In the genomic region with DNA sequence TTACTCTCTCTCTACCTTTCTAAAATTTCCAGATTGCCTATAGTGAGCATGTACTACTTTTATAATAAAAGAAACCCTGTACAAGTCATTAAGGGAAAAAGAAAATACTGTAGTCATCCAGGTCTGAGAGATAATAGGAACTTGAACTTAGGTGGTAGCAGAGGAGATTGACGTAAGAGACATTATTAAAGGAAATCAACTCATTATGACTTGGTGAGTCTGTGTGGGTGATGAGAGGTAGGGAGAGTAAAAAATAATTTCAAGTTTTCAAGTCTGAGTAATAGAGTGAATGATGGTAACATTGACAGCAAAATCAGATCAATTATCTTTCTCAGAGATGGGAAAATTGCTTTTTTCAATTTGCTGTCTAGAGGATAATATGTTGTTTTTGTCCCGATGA, we compare ENCODE assay signal across 23 cellular contexts. TPM values are rescaled to one million over a fixed set of nuclear protein-coding genes. Genes with fewer than 3 reads are reported as not detected.
DNase-seq lines count a peak whose midpoint lies in the region; ATAC-seq and TF ChIP-seq lines count a peak whose summit lies in the region.
"Had no signal": no experiment of that assay in that cellular context is flagged by ENCODE, and none has a peak within 500 bp of the region (broad histone marks: within the 10 kb centered on the region; RNA-seq: fewer than 3 reads in every experiment).

No MANE protein-coding gene starts in this region.

- no peak overlapping the region for H3K9ac ChIP-seq in neural cell (ENCODE audit: low read length)
- H3K9ac ChIP-seq: BLaER1 had no signal

- CTCF ChIA-PET in activated CD4-positive, alpha-beta T cell treated with anti-CD3 and anti-CD28 coated beads for 36 hours (lab: Charles Lee): no interaction called here

- H3K4me3 ChIP-seq in neural cell (ENCODE audit: low read length): no peak overlapping the region
- H3K4me3 ChIP-seq: BLaER1, PC-9, SJCRH30 had no signal

- no peak overlapping the region for H3K4me2 ChIP-seq in neural cell (ENCODE audit: low read length)
- H3K4me2 ChIP-seq: BLaER1, PC-9 had no signal

- no peaks in the 10 kb centered on the region for H3K27me3 ChIP-seq in neural cell (ENCODE audit: insufficient read depth, low read depth, low read length)
- H3K27me3 ChIP-seq: BLaER1, SJCRH30 had no signal

- H3K9me3 Mint-ChIP-seq in activated CD4-positive, alpha-beta T cell treated with anti-CD3 and anti-CD28 coated beads for 36 hours (ENCODE audit: low read depth): no peaks in the 10 kb centered on the region
- no peaks in the 10 kb centered on the region for H3K9me3 Mint-ChIP-seq in activated T-helper 17 cell treated with anti-CD3 and anti-CD28 coated beads, Interleukin-2, amount 50 U/mL, for 72 hours
- H3K9me3 Mint-ChIP-seq: CD4-positive, CD25-positive, alpha-beta regulatory T cell had no signal

- no peaks in the 10 kb centered on the region for H3K9me3 ChIP-seq in neural cell (ENCODE audit: low read length)
- H3K9me3 ChIP-seq: BLaER1, SJCRH30 had no signal

- no peak overlapping the region for H3K4me3 Mint-ChIP-seq in activated CD4-positive, alpha-beta T cell treated with anti-CD3 and anti-CD28 coated beads for 36 hours
- no peak overlapping the region for H3K4me3 Mint-ChIP-seq in activated T-helper 17 cell treated with anti-CD3 and anti-CD28 coated beads, Interleukin-2, amount 50 U/mL, for 72 hours
- H3K4me3 Mint-ChIP-seq: CD4-positive, CD25-positive, alpha-beta regulatory T cell had no signal

- no peaks in the 10 kb centered on the region for H3K79me2 ChIP-seq in neural cell (replicated peaks; ENCODE audit: insufficient read depth, low read length)

- TF ChIP-seq EP300 in neural cell (conservative IDR thresholded peaks at IDR 0.05; ENCODE audit: poor library complexity, severe bottlenecking): peak; percentile 34

- H3K36me3 Mint-ChIP-seq in activated CD4-positive, alpha-beta T cell treated with anti-CD3 and anti-CD28 coated beads for 36 hours (ENCODE audit: low read depth): no peaks in the 10 kb centered on the region
- no peaks in the 10 kb centered on the region for H3K36me3 Mint-ChIP-seq in activated T-helper 17 cell treated with anti-CD3 and anti-CD28 coated beads, Interleukin-2, amount 50 U/mL, for 72 hours (ENCODE audit: low read depth)
- H3K36me3 Mint-ChIP-seq: CD4-positive, CD25-positive, alpha-beta regulatory T cell had no signal

- no peak overlapping the region for H3K27ac Mint-ChIP-seq in activated CD4-positive, alpha-beta T cell treated with anti-CD3 and anti-CD28 coated beads for 36 hours
- no peak overlapping the region for H3K27ac Mint-ChIP-seq in activated T-helper 17 cell treated with anti-CD3 and anti-CD28 coated beads, Interleukin-2, amount 50 U/mL, for 72 hours
- H3K27ac Mint-ChIP-seq: CD4-positive, CD25-positive, alpha-beta regulatory T cell had no signal

- no peaks in the 10 kb centered on the region for H3K36me3 ChIP-seq in neural cell (ENCODE audit: insufficient read depth, low read length)
- H3K36me3 ChIP-seq: BLaER1, SJCRH30 had no signal

- ATAC-seq in activated CD4-positive, alpha-beta T cell treated with anti-CD3 and anti-CD28 coated beads for 36 hours: peak; percentile 44
- peak; percentile 67 for ATAC-seq in activated T-helper 17 cell treated with anti-CD3 and anti-CD28 coated beads, Interleukin-2, amount 50 U/mL, for 72 hours (replicated peaks)
- ATAC-seq: HepG2 had no signal

- TF ChIP-seq CTCF in neural cell (IDR thresholded peaks at IDR 0.05; ENCODE audit: poor library complexity, severe bottlenecking): no peak

- H3K27ac ChIP-seq in neural cell (ENCODE audit: low read length) (no peak overlapping the region), substantia nigra (ENCODE audit: low read depth, low read length, poor library complexity, severe bottlenecking) (no peak overlapping the region)
- H3K27ac ChIP-seq: BLaER1, PC-9, SJCRH30 had no signal

- H2AFZ ChIP-seq in neural cell (ENCODE audit: low read depth, low read length): no peak overlapping the region
- H2AFZ ChIP-seq: PC-9 had no signal

- H3K27me3 Mint-ChIP-seq in activated CD4-positive, alpha-beta T cell treated with anti-CD3 and anti-CD28 coated beads for 36 hours: peaks cover 8% of the 10 kb centered on the region
- H3K27me3 Mint-ChIP-seq in activated T-helper 17 cell treated with anti-CD3 and anti-CD28 coated beads, Interleukin-2, amount 50 U/mL, for 72 hours: peaks cover 11% of the 10 kb centered on the region

- no peak for TF ChIP-seq RAD21 in neural cell (conservative IDR thresholded peaks at IDR 0.05)

- DNase-seq in activated CD4-positive, alpha-beta T cell treated with anti-CD3 and anti-CD28 coated beads for 36 hours: no peak
- no peak for DNase-seq in activated CD4-positive, alpha-beta T cell treated with anti-CD3 and anti-CD28 coated beads, Interleukin-2, amount 50 U/mL, for 48 hours
- DNase-seq in SW480 (ENCODE audit: low spot score): no peak
- DNase-seq in DMS 273 (lab: John Stamatoyannopoulos, UW; ENCODE audit: unreplicated experiment): no peak
- DNase-seq in substantia nigra (lab: John Stamatoyannopoulos, UW): no peak
- DNase-seq: 8988T; CD4-positive, CD25-positive, alpha-beta regulatory T cell; Karpas-422; NCI-H1092; NCI-H1417 treated with DMSO at 0.1 percent for 48 hours; NCI-H187 treated with DMSO at 0.1 percent for 48 hours; NCI-H2171 treated with DMSO at 0.1 percent for 48 hours; NCI-H446; NCI-H524 treated with DMSO at 0.1 percent for 48 hours; PC-9; SJCRH30 had no signal

- H4K20me1 ChIP-seq in neural cell (ENCODE audit: insufficient read depth): no peaks in the 10 kb centered on the region
- H4K20me1 ChIP-seq: BLaER1 had no signal

- intact Hi-C loops in activated CD4-positive, alpha-beta T cell treated with anti-CD3 and anti-CD28 coated beads for 36 hours (cut with DNase I, micrococcal nuclease): no loop called here

- no peaks in the 10 kb centered on the region for H3K4me1 Mint-ChIP-seq in activated CD4-positive, alpha-beta T cell treated with anti-CD3 and anti-CD28 coated beads for 36 hours
- no peaks in the 10 kb centered on the region for H3K4me1 Mint-ChIP-seq in activated T-helper 17 cell treated with anti-CD3 and anti-CD28 coated beads, Interleukin-2, amount 50 U/mL, for 72 hours
- H3K4me1 Mint-ChIP-seq: CD4-positive, CD25-positive, alpha-beta regulatory T cell had no signal

- no peaks in the 10 kb centered on the region for H3F3A ChIP-seq in neural cell (ENCODE audit: insufficient read depth, low read length, poor library complexity, severe bottlenecking)

- no peaks in the 10 kb centered on the region for H3K9me2 ChIP-seq in neural cell (ENCODE audit: insufficient read depth, low read length)

- POLR2A ChIA-PET in activated CD4-positive, alpha-beta T cell treated with anti-CD3 and anti-CD28 coated beads for 36 hours (lab: Charles Lee): no interaction called here

TF ChIP-seq in neural cell, 6 proteins besides CTCF, POLR2A, EP300 and RAD21:
- TF ChIP-seq POLR2AphosphoS5 (IDR thresholded peaks at IDR 0.05): peak; percentile 40
- TF ChIP-seq, protein P1, sequence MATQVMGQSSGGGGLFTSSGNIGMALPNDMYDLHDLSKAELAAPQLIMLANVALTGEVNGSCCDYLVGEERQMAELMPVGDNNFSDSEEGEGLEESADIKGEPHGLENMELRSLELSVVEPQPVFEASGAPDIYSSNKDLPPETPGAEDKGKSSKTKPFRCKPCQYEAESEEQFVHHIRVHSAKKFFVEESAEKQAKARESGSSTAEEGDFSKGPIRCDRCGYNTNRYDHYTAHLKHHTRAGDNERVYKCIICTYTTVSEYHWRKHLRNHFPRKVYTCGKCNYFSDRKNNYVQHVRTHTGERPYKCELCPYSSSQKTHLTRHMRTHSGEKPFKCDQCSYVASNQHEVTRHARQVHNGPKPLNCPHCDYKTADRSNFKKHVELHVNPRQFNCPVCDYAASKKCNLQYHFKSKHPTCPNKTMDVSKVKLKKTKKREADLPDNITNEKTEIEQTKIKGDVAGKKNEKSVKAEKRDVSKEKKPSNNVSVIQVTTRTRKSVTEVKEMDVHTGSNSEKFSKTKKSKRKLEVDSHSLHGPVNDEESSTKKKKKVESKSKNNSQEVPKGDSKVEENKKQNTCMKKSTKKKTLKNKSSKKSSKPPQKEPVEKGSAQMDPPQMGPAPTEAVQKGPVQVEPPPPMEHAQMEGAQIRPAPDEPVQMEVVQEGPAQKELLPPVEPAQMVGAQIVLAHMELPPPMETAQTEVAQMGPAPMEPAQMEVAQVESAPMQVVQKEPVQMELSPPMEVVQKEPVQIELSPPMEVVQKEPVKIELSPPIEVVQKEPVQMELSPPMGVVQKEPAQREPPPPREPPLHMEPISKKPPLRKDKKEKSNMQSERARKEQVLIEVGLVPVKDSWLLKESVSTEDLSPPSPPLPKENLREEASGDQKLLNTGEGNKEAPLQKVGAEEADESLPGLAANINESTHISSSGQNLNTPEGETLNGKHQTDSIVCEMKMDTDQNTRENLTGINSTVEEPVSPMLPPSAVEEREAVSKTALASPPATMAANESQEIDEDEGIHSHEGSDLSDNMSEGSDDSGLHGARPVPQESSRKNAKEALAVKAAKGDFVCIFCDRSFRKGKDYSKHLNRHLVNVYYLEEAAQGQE (IDR thresholded peaks at IDR 0.05; ENCODE audit: borderline replicate concordance): no peak

RNA-seq across cellular contexts. Expression of a gene that starts 44.0 kb away (rescaled TPM):
- 1 to 10 TPM; 1.2 to 1.3 TPM for total RNA-seq in activated CD4-positive, alpha-beta T cell treated with anti-CD3 and anti-CD28 coated beads for 36 hours
- under 1 TPM in 1 of 2 donors, not detected in 1; 0.87 TPM for total RNA-seq in activated T-helper 17 cell treated with anti-CD3 and anti-CD28 coated beads, Interleukin-2, amount 50 U/mL, for 72 hours
- polyA plus RNA-seq in neural cell: 146 and 167 TPM in 2 replicates
- polyA minus RNA-seq in neural cell: 97.7 and 101 TPM in 2 replicates
- total RNA-seq: HT1080, PC-9, Right ventricle myocardium inferior, RPMI7951 had no signal

RNA-seq across cellular contexts. Expression of a gene that starts 52.2 kb away (rescaled TPM):
- under 1 TPM; 0.81 to 0.98 TPM for total RNA-seq in activated CD4-positive, alpha-beta T cell treated with anti-CD3 and anti-CD28 coated beads for 36 hours
- 1 to 10 TPM in 1 of 2 donors, under 1 TPM in 1; 0.45 to 1.2 TPM for total RNA-seq in activated T-helper 17 cell treated with anti-CD3 and anti-CD28 coated beads, Interleukin-2, amount 50 U/mL, for 72 hours
- 0.30 and 0.98 TPM in 2 replicates for polyA plus RNA-seq in neural cell
- 0.49 and 0.58 TPM in 2 replicates for polyA minus RNA-seq in neural cell
- total RNA-seq: CD4-positive, CD25-positive, alpha-beta regulatory T cell had no signal
